ENCODE assay signal across 2 cellular contexts in the genomic region with DNA sequence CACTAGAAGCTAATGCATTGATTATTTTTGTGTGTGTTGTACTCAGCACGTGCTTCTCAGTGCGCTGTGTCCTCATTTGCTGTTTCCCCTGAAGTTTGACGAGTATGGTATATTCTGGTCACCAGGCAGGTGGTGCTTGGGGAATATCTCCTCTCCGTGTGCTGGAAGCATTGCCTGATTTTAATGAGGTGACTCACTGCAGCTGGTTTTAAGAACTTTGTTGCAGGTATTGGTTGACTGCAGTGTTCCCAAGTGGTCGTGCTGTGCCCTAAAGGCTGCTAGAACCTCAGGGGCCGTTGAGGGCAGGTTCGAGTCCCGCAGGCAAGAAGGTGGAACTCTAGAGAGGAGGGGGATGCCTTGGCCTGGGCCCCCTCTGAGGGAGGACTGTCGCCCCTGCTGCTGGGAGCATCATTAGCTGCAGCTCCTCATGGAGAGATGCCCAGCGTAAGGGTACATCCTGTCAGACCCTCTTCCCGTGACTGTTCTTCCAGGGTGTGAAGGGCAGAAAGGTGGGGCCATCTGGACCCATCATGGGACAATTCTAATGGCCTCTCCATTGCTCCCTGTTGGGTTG.
TF ChIP-seq lines count a peak whose summit lies in the region.

No MANE protein-coding gene starts in this region.

TF ChIP-seq in HEK293, 187 proteins besides CTCF, POLR2A, EP300 and RAD21:
- TF ChIP-seq, protein P1, sequence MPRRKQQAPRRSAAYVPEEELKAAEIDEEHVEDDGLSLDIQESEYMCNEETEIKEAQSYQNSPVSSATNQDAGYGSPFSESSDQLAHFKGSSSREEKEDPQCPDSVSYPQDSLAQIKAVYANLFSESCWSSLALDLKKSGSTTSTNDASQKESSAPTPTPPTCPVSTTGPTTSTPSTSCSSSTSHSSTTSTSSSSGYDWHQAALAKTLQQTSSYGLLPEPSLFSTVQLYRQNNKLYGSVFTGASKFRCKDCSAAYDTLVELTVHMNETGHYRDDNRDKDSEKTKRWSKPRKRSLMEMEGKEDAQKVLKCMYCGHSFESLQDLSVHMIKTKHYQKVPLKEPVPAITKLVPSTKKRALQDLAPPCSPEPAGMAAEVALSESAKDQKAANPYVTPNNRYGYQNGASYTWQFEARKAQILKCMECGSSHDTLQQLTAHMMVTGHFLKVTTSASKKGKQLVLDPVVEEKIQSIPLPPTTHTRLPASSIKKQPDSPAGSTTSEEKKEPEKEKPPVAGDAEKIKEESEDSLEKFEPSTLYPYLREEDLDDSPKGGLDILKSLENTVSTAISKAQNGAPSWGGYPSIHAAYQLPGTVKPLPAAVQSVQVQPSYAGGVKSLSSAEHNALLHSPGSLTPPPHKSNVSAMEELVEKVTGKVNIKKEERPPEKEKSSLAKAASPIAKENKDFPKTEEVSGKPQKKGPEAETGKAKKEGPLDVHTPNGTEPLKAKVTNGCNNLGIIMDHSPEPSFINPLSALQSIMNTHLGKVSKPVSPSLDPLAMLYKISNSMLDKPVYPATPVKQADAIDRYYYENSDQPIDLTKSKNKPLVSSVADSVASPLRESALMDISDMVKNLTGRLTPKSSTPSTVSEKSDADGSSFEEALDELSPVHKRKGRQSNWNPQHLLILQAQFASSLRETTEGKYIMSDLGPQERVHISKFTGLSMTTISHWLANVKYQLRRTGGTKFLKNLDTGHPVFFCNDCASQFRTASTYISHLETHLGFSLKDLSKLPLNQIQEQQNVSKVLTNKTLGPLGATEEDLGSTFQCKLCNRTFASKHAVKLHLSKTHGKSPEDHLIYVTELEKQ (tag by site-specific recombination; IDR thresholded peaks at IDR 0.05; ENCODE audit: borderline replicate concordance): no peak
- TF ChIP-seq ZNF140 (tag by site-specific recombination; IDR thresholded peaks at IDR 0.05) (no peak), ZBTB20 (tag by site-specific recombination; IDR thresholded peaks at IDR 0.05) (no peak)
- TF ChIP-seq, protein P2, sequence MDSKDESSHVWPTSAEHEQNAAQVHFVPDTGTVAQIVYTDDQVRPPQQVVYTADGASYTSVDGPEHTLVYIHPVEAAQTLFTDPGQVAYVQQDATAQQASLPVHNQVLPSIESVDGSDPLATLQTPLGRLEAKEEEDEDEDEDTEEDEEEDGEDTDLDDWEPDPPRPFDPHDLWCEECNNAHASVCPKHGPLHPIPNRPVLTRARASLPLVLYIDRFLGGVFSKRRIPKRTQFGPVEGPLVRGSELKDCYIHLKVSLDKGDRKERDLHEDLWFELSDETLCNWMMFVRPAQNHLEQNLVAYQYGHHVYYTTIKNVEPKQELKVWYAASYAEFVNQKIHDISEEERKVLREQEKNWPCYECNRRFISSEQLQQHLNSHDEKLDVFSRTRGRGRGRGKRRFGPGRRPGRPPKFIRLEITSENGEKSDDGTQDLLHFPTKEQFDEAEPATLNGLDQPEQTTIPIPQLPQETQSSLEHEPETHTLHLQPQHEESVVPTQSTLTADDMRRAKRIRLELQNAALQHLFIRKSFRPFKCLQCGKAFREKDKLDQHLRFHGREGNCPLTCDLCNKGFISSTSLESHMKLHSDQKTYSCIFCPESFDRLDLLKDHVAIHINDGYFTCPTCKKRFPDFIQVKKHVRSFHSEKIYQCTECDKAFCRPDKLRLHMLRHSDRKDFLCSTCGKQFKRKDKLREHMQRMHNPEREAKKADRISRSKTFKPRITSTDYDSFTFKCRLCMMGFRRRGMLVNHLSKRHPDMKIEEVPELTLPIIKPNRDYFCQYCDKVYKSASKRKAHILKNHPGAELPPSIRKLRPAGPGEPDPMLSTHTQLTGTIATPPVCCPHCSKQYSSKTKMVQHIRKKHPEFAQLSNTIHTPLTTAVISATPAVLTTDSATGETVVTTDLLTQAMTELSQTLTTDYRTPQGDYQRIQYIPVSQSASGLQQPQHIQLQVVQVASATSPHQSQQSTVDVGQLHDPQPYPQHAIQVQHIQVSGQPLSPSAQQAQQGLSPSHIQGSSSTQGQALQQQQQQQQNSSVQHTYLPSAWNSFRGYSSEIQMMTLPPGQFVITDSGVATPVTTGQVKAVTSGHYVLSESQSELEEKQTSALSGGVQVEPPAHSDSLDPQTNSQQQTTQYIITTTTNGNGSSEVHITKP (tag by site-specific recombination; IDR thresholded peaks at IDR 0.05): peak; percentile 66; the same call in 1 of the 2 replicates

TF ChIP-seq in H1, 55 proteins besides CTCF, POLR2A, EP300 and RAD21:
- TF ChIP-seq SIRT6 (IDR thresholded peaks at IDR 0.05; ENCODE audit: low read length) (no peak), GTF2F1 (IDR thresholded peaks at IDR 0.05; ENCODE audit: borderline replicate concordance, low read depth, low read length) (no peak), KDM5A (IDR thresholded peaks at IDR 0.05; ENCODE audit: low read length) (no peak), NRF1 (IDR thresholded peaks at IDR 0.05; ENCODE audit: low read depth, low read length) (no peak), RXRA (IDR thresholded peaks at IDR 0.05; ENCODE audit: insufficient read depth, low read depth, low read length) (no peak), YY1 (IDR thresholded peaks at IDR 0.05; ENCODE audit: low read depth, low read length) (no peak), BCL11A (IDR thresholded peaks at IDR 0.05; ENCODE audit: low read depth in 2 of 2, low read length in 2 of 2) (no peak), TEAD4 (IDR thresholded peaks at IDR 0.05; ENCODE audit: low read depth, low read length) (no peak), MAFK (IDR thresholded peaks at IDR 0.05; ENCODE audit: low read depth, low read length) (no peak), SRF (IDR thresholded peaks at IDR 0.05; ENCODE audit: low read depth, low read length) (no peak), SUZ12 (IDR thresholded peaks at IDR 0.05; ENCODE audit: low read length) (no peak), SIN3A (conservative IDR thresholded peaks at IDR 0.05 in 1 of 2, IDR thresholded peaks at IDR 0.05 in 1 of 2; ENCODE audit: low read depth in 1 of 2, low read length in 2 of 2) (no peak), POU5F1 (IDR thresholded peaks at IDR 0.05; ENCODE audit: low read depth, low read length) (no peak), CREB1 (IDR thresholded peaks at IDR 0.05) (no peak), TAF1 (IDR thresholded peaks at IDR 0.05; ENCODE audit: low read depth, low read length) (no peak), CEBPB (IDR thresholded peaks at IDR 0.05; ENCODE audit: low read depth, low read length) (no peak), JUN (IDR thresholded peaks at IDR 0.05; ENCODE audit: low read depth, low read length) (no peak), POLR2AphosphoS5 (IDR thresholded peaks at IDR 0.05; ENCODE audit: low read depth, low read length) (no peak)
- TF ChIP-seq, protein P3, sequence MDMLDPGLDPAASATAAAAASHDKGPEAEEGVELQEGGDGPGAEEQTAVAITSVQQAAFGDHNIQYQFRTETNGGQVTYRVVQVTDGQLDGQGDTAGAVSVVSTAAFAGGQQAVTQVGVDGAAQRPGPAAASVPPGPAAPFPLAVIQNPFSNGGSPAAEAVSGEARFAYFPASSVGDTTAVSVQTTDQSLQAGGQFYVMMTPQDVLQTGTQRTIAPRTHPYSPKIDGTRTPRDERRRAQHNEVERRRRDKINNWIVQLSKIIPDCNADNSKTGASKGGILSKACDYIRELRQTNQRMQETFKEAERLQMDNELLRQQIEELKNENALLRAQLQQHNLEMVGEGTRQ (IDR thresholded peaks at IDR 0.05; ENCODE audit: low read length): no peak
- TF ChIP-seq, protein P4, sequence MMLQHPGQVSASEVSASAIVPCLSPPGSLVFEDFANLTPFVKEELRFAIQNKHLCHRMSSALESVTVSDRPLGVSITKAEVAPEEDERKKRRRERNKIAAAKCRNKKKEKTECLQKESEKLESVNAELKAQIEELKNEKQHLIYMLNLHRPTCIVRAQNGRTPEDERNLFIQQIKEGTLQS (IDR thresholded peaks at IDR 0.05; ENCODE audit: insufficient read depth, low read depth, low read length): no peak
TF ChIP-seq in H1: peak in this region for 0.
